31 cellular contexts compared by ENCODE assay signal in genomic region chr5:63201738-63202137, GRCh38.
"Had no signal": no experiment of that assay in that cellular context is flagged by ENCODE, and none has a peak within 500 bp of the region (broad histone marks: within the 10 kb centered on the region; RNA-seq: fewer than 3 reads in every experiment).

No MANE protein-coding gene starts in this region.

- H3K27me3 ChIP-seq: neural progenitor cell, ovary, spleen, suprapubic skin, testis, tibial artery, transverse colon, upper lobe of right lung, uterus had no signal

- H3K4me2 ChIP-seq: neural progenitor cell, smooth muscle cell had no signal

- H3K9ac ChIP-seq: neural progenitor cell, parathyroid adenoma had no signal

- H2AFZ ChIP-seq: neural progenitor cell, parathyroid adenoma had no signal

- H3K9me3 ChIP-seq: ovary, psoas muscle, suprapubic skin, testis, tibial artery, upper lobe of right lung, uterus had no signal

- H3K27ac Mint-ChIP-seq: natural killer cell; nephron; neural progenitor cell; progenitor cell of endocrine pancreas; stimulated activated memory B cell treated with anti-CD40 and anti-IgM and Interleukin-4, amounts not matched to agents 10 μg/mL and 1 μg/mL and 100 μg/mL, for 72 hours; stimulated activated naive CD8-positive, alpha-beta T cell treated with anti-CD3 and anti-CD28 coated beads, Interleukin-15, amount 100 ng/mL, for 72 hours; type B pancreatic cell had no signal

- H3K4me1 ChIP-seq: parathyroid adenoma, psoas muscle, spleen, suprapubic skin, testis, tibial artery, transverse colon, upper lobe of right lung, uterus had no signal

- H3K4me1 Mint-ChIP-seq: natural killer cell; nephron; stimulated activated memory B cell treated with anti-CD40 and anti-IgM and Interleukin-4, amounts not matched to agents 10 μg/mL and 1 μg/mL and 100 μg/mL, for 72 hours; stimulated activated naive CD8-positive, alpha-beta T cell treated with anti-CD3 and anti-CD28 coated beads, Interleukin-15, amount 100 ng/mL, for 72 hours had no signal

- H3K4me3 ChIP-seq: neural progenitor cell, ovary, psoas muscle, skin epidermis, smooth muscle cell, spleen, suprapubic skin, testis, tibial artery, transverse colon, upper lobe of right lung, uterus had no signal

- H3K36me3 Mint-ChIP-seq: neural progenitor cell; stimulated activated memory B cell treated with anti-CD40 and anti-IgM and Interleukin-4, amounts not matched to agents 10 μg/mL and 1 μg/mL and 100 μg/mL, for 72 hours; type B pancreatic cell had no signal

- H3K79me2 ChIP-seq: parathyroid adenoma had no signal

- H3K9me3 Mint-ChIP-seq: nephron, neural progenitor cell had no signal

- H3K36me3 ChIP-seq: neural progenitor cell, ovary, spleen, suprapubic skin, tibial artery, transverse colon, upper lobe of right lung, uterus had no signal

- ATAC-seq: natural killer cell; psoas muscle; right cardiac atrium; sciatic nerve; stimulated activated memory B cell treated with anti-CD40 and anti-IgM and Interleukin-4, amounts not matched to agents 10 μg/mL and 1 μg/mL and 100 μg/mL, for 72 hours; stimulated activated naive CD8-positive, alpha-beta T cell treated with anti-CD3 and anti-CD28 coated beads, Interleukin-15, amount 100 ng/mL, for 72 hours; stimulated activated naive CD8-positive, alpha-beta T cell treated with anti-CD3 and anti-CD28 coated beads, Interleukin-15, Interleukin-2, amounts not matched to agents 100 U/mL and 50 U/mL, for 24 hours; upper lobe of right lung had no signal

- DNase-seq: natural killer cell; occipital lobe; ovary; posterior cingulate gyrus; psoas muscle; right cardiac atrium; spleen; stimulated activated CD4-positive, alpha-beta T cell treated with anti-CD3 and anti-CD28 coated beads, Interleukin-12 subunit alpha, Interleukin-12 subunit beta, amount 100 ng/mL, for 4 hours; stimulated activated CD4-positive, alpha-beta T cell treated with anti-CD3 and anti-CD28 coated beads, Interleukin-1b, Interleukin-23, amount 100 ng/mL, for 48 hours; stimulated activated CD4-positive, alpha-beta T cell treated with anti-CD3 and anti-CD28 coated beads, Interleukin-4, amount 100 ng/mL, for 1 hour; stimulated activated CD4-positive, alpha-beta T cell treated with anti-CD3 and anti-CD28 coated beads, Interleukin-4, amount 100 ng/mL, for 4 hours; stimulated activated CD8-positive, alpha-beta memory T cell treated with anti-CD3 and anti-CD28 coated beads, Interleukin-4, amount 100 ng/mL, for 48 hours; stimulated activated naive CD4-positive, alpha-beta T cell; stimulated activated naive CD8-positive, alpha-beta T cell treated with anti-CD3 and anti-CD28 coated beads, Interleukin-15, amount 100 ng/mL, for 72 hours; stimulated activated naive CD8-positive, alpha-beta T cell treated with anti-CD3 and anti-CD28 coated beads, Interleukin-15, Interleukin-2, amounts not matched to agents 100 U/mL and 50 U/mL, for 24 hours; substantia nigra; testis; tibial artery; transverse colon; upper lobe of right lung; uterus had no signal

- H3K4me3 Mint-ChIP-seq: natural killer cell; nephron; neural progenitor cell; stimulated activated memory B cell treated with anti-CD40 and anti-IgM and Interleukin-4, amounts not matched to agents 10 μg/mL and 1 μg/mL and 100 μg/mL, for 72 hours; stimulated activated naive CD8-positive, alpha-beta T cell treated with anti-CD3 and anti-CD28 coated beads, Interleukin-15, amount 100 ng/mL, for 72 hours; type B pancreatic cell had no signal

- H3K27me3 Mint-ChIP-seq: progenitor cell of endocrine pancreas; stimulated activated memory B cell treated with anti-CD40 and anti-IgM and Interleukin-4, amounts not matched to agents 10 μg/mL and 1 μg/mL and 100 μg/mL, for 72 hours; stimulated activated naive CD8-positive, alpha-beta T cell treated with anti-CD3 and anti-CD28 coated beads, Interleukin-15, amount 100 ng/mL, for 72 hours; type B pancreatic cell had no signal

- H3K27ac ChIP-seq: neural progenitor cell, ovary, parathyroid adenoma, psoas muscle, skin epidermis, spleen, suprapubic skin, testis, tibial artery, transverse colon, upper lobe of right lung, uterus had no signal
